ENCODE assay signal across 1 cellular context in genomic region chr1:1412311-1412902, GRCh38.
TF ChIP-seq lines count a peak whose summit lies in the region.

No MANE protein-coding gene starts in this region.

TF ChIP-seq in GM12878, 131 proteins besides CTCF, POLR2A, EP300 and RAD21:
- peak; percentile 40; the same call in 1 of the 2 replicates for TF ChIP-seq CBX5 (IDR thresholded peaks at IDR 0.05; ENCODE audit: low read depth)
